In the genomic region with DNA sequence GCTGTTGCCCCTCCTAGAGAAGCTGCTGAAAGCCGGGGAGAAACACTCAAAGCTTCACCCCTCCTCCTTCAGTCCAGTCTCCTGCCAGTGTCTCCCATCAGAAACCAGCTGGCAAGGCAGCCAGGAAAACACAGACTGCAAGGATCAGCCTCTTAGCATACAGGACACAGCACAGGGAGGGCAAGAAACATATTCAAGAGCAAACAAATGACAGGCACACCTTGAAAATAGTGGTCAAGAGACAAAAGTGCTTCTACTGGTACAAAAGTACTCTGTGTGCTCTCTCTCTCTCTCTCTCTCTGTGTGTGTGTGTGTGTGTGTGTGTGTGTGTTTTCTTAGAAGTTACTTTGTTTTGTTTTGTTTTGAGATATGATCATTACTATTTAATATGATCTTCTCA, we compare ENCODE assay signal across 21 cellular contexts.
DNase-seq lines count a peak whose midpoint lies in the region; ATAC-seq and TF ChIP-seq lines count a peak whose summit lies in the region.
"Had no signal": no experiment of that assay in that cellular context is flagged by ENCODE, and none has a peak within 500 bp of the region (broad histone marks: within the 10 kb centered on the region; RNA-seq: fewer than 3 reads in every experiment).

No MANE protein-coding gene starts in this region.

- H3K79me2 ChIP-seq in hepatocyte (no peaks in the 10 kb centered on the region), neural progenitor cell (ENCODE audit: low read depth) (no peaks in the 10 kb centered on the region)

- WGBS in hepatocyte (ENCODE audit: low lambda C conversion rate, missing lambda C conversion rate), result 29% methylated on average over 1 of the region's 1 CpG

- H4K20me1 ChIP-seq in hepatocyte (ENCODE audit: insufficient read depth, poor library complexity, severe bottlenecking), result no peaks in the 10 kb centered on the region
- no peaks in the 10 kb centered on the region for H4K20me1 ChIP-seq in neural progenitor cell (ENCODE audit: low read depth)

- no peak overlapping the region for H3K9ac ChIP-seq in neural progenitor cell

- H3K4me2 ChIP-seq in hepatocyte (no peak overlapping the region), neural progenitor cell (no peak overlapping the region)

- no peaks in the 10 kb centered on the region for H3K9me2 ChIP-seq in hepatocyte (replicated peaks; ENCODE audit: insufficient read depth)

- no peak overlapping the region for H3K27ac ChIP-seq in hepatocyte
- H3K27ac ChIP-seq in neural progenitor cell, result no peak overlapping the region
- H3K27ac ChIP-seq: SJSA1 had no signal

- CTCF ChIA-PET in activated CD4-positive, alpha-beta memory T cell treated with anti-CD3 and anti-CD28 coated beads for 36 hours (lab: Charles Lee), result no interaction called here

- peak; percentile 47 for DNase-seq in NCI-H82 (lab: John Stamatoyannopoulos, UW)
- no peak for DNase-seq in NCI-H82 treated with DMSO at 0.1 percent for 48 hours (lab: John Stamatoyannopoulos, UW; ENCODE audit: unreplicated experiment)
- no peak for DNase-seq in hepatocyte (ENCODE audit: low spot score)
- DNase-seq in neural progenitor cell (ENCODE audit: low spot score), result peak; percentile 3
- no peak for DNase-seq in activated CD4-positive, alpha-beta memory T cell treated with anti-CD3 and anti-CD28 coated beads for 36 hours
- DNase-seq in NCI-H345 (lab: John Stamatoyannopoulos, UW), result no peak
- DNase-seq: CD4-positive, CD25-positive, alpha-beta regulatory T cell; DMS53; KBM-7; MG63; NCI-H1105 treated with DMSO at 0.1 percent for 48 hours; NCI-H2029 treated with DMSO at 0.1 percent for 48 hours; NCI-H226; NCI-H510A treated with DMSO at 0.1 percent for 48 hours; NCI-H748 treated with DMSO at 0.1 percent for 48 hours; NK-92 treated with Interleukin-12 subunit alpha and Interleukin-12 subunit beta, amount 100 ng/mL, for 24 hours; PC-3; Right ventricle myocardium superior had no signal

- H2AFZ ChIP-seq in hepatocyte (peak overlapping the region; percentile 24), neural progenitor cell (replicated peaks) (no peak overlapping the region)

- intact Hi-C loops in activated CD4-positive, alpha-beta memory T cell treated with anti-CD3 and anti-CD28 coated beads for 36 hours (cut with micrococcal nuclease), result no loop called here

- no peaks in the 10 kb centered on the region for H3K36me3 ChIP-seq in hepatocyte (replicated peaks; ENCODE audit: insufficient read depth, low read depth)
- no peaks in the 10 kb centered on the region for H3K36me3 ChIP-seq in neural progenitor cell
- H3K36me3 ChIP-seq: MG63, SJSA1 had no signal

- H3K27ac Mint-ChIP-seq in neural progenitor cell, result no peak overlapping the region
- H3K27ac Mint-ChIP-seq in activated CD4-positive, alpha-beta memory T cell treated with anti-CD3 and anti-CD28 coated beads for 36 hours, result no peak overlapping the region

- POLR2A ChIA-PET in activated CD4-positive, alpha-beta memory T cell treated with anti-CD3 and anti-CD28 coated beads for 36 hours (lab: Charles Lee), result no interaction called here

- no peaks in the 10 kb centered on the region for H3K36me3 Mint-ChIP-seq in neural progenitor cell
- H3K36me3 Mint-ChIP-seq in activated CD4-positive, alpha-beta memory T cell treated with anti-CD3 and anti-CD28 coated beads for 36 hours, result no peaks in the 10 kb centered on the region
- H3K36me3 Mint-ChIP-seq: CD4-positive, CD25-positive, alpha-beta regulatory T cell had no signal

- H3K4me1 Mint-ChIP-seq in neural progenitor cell, result peaks cover 25% of the 10 kb centered on the region
- no peaks in the 10 kb centered on the region for H3K4me1 Mint-ChIP-seq in activated CD4-positive, alpha-beta memory T cell treated with anti-CD3 and anti-CD28 coated beads for 36 hours (ENCODE audit: low read depth)
- H3K4me1 Mint-ChIP-seq: CD4-positive, CD25-positive, alpha-beta regulatory T cell had no signal

- H3K9me3 Mint-ChIP-seq in neural progenitor cell, result no peaks in the 10 kb centered on the region
- H3K9me3 Mint-ChIP-seq in activated CD4-positive, alpha-beta memory T cell treated with anti-CD3 and anti-CD28 coated beads for 36 hours, result no peaks in the 10 kb centered on the region

- no peaks in the 10 kb centered on the region for H3F3A ChIP-seq in neural progenitor cell (ENCODE audit: low read depth)

- H3K4me3 Mint-ChIP-seq in neural progenitor cell, result no peak overlapping the region
- no peak overlapping the region for H3K4me3 Mint-ChIP-seq in activated CD4-positive, alpha-beta memory T cell treated with anti-CD3 and anti-CD28 coated beads for 36 hours
- H3K4me3 Mint-ChIP-seq: CD4-positive, CD25-positive, alpha-beta regulatory T cell had no signal

- H3K4me1 ChIP-seq in hepatocyte (ENCODE audit: insufficient read depth) (no peaks in the 10 kb centered on the region), neural progenitor cell (peaks cover 3% of the 10 kb centered on the region)
- H3K4me1 ChIP-seq: SJSA1 had no signal

- H3K27me3 Mint-ChIP-seq in neural progenitor cell (ENCODE audit: insufficient read depth, low read depth), result no peaks in the 10 kb centered on the region
- peaks cover 5% of the 10 kb centered on the region for H3K27me3 Mint-ChIP-seq in activated CD4-positive, alpha-beta memory T cell treated with anti-CD3 and anti-CD28 coated beads for 36 hours

- H3K9me3 ChIP-seq in hepatocyte (ENCODE audit: low read depth) (no peaks in the 10 kb centered on the region), neural progenitor cell (ENCODE audit: low read depth) (no peaks in the 10 kb centered on the region)
- H3K9me3 ChIP-seq: MG63, SJSA1 had no signal

- H3K4me3 ChIP-seq in hepatocyte, result no peak overlapping the region
- no peak overlapping the region for H3K4me3 ChIP-seq in neural progenitor cell
- H3K4me3 ChIP-seq: MG63, SJSA1 had no signal

- no peak for ATAC-seq in SK-N-SH treated with all-trans-retinoic acid at 6 μM for 48 hours
- ATAC-seq: HCT116, PC-3 had no signal

- H3K27me3 ChIP-seq in hepatocyte (no peaks in the 10 kb centered on the region), neural progenitor cell (no peaks in the 10 kb centered on the region)
- H3K27me3 ChIP-seq: MG63 had no signal

- no peak for TF ChIP-seq CTCF in hepatocyte (IDR thresholded peaks at IDR 0.05; ENCODE audit: poor library complexity)
- TF ChIP-seq CTCF in neural progenitor cell (IDR thresholded peaks at IDR 0.05), result no peak

TF ChIP-seq in SK-N-SH treated with all-trans-retinoic acid at 6 μM for 48 hours, 23 proteins besides CTCF, POLR2A, EP300 and RAD21:
- TF ChIP-seq OSR1 (CRISPR knock-in tag; IDR thresholded peaks at IDR 0.05) (no peak), ISL1 (CRISPR knock-in tag; IDR thresholded peaks at IDR 0.05) (no peak)

Comparison
In these comparisons a context has a peak if more than half of its experiments do, and no peak if none do; other contexts are left out.
1. DNase-seq: peak in NCI-H82 (single experiment) and neural progenitor cell (single experiment); none in NCI-H82 treated with DMSO at 0.1 percent for 48 hours (single experiment), hepatocyte (single experiment), activated CD4-positive, alpha-beta memory T cell treated with anti-CD3 and anti-CD28 coated beads for 36 hours (single experiment) and NCI-H345 (single experiment).